Comparison of ENCODE assay signal across 17 cellular contexts in genomic region chr22:27598792-27599191, GRCh38.
"Had no signal": no experiment of that assay in that cellular context is flagged by ENCODE, and none has a peak within 500 bp of the region (broad histone marks: within the 10 kb centered on the region; RNA-seq: fewer than 3 reads in every experiment).

No MANE protein-coding gene starts in this region.

- H3K4me1 Mint-ChIP-seq: endodermal cell, memory B cell, natural killer cell had no signal

- ATAC-seq: foreskin keratinocyte, left cardiac atrium, lower lobe of right lung, natural killer cell, sciatic nerve had no signal

- H3K9me3 Mint-ChIP-seq: endodermal cell, mesothelial cell of epicardium, natural killer cell, neural crest cell had no signal

- DNase-seq: effector CD4-positive, alpha-beta T cell; endodermal cell; erythroblast; foreskin keratinocyte; kidney; left cardiac atrium; left ventricle myocardium inferior; lower lobe of right lung; natural killer cell; stimulated activated naive CD4-positive, alpha-beta T cell; stomach; substantia nigra; transverse colon had no signal

- H3K36me3 Mint-ChIP-seq: memory B cell, mesothelial cell of epicardium, natural killer cell had no signal

- H3K27ac Mint-ChIP-seq: endodermal cell, memory B cell, mesothelial cell of epicardium, natural killer cell had no signal

- H3K4me3 Mint-ChIP-seq: endodermal cell, memory B cell, mesothelial cell of epicardium, natural killer cell, neural crest cell had no signal
